ENCODE assay signal across 19 cellular contexts in the genomic region with DNA sequence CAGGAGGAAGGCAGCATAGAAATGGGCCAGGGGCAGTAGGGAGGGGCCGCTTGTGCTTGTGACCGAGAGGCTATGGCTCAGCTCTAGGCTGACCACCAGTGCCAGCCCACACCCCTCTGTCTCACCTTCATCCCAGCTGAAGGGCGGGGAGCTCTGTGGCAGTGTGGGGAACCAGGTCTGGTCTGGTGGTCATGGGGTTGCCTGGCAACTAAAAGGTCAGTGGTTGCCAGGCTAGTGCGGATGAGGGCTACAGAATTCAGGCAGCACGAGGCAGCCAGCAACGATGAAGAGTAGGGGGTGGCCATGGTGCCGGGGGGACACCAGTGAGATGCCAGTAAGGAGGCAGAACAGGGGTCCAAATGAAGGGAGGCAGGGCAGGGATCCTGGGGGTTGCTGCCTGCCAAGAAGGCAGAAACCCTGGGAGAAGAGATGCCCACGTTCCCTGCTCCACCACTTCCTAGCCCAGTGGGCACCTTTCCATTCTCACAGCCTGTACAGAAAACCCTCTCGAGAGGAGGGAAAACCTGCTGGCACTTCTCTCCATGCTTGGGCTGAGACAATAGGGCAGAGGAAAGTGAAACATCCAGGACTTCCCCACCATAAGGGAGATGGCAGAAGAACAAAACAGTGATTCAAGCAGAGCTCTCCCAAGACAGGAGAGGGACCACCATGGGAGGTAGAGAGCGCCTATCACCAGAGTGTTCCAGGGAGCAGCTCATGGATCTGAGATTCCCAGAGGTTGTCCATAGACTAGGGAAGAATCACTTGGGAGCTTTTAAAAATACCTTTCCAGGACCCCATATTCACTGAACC.
"Had no signal": no experiment of that assay in that cellular context is flagged by ENCODE, and none has a peak within 500 bp of the region (broad histone marks: within the 10 kb centered on the region; RNA-seq: fewer than 3 reads in every experiment).

No MANE protein-coding gene starts in this region.

- H3K36me3 ChIP-seq: lower lobe of right lung, prostate gland, right atrium auricular region, tibial nerve had no signal

- H3K4me1 ChIP-seq: lower lobe of right lung, prostate gland had no signal

- H3K4me3 ChIP-seq: lower lobe of right lung, prostate gland, right atrium auricular region, tibial nerve had no signal

- H3K27ac ChIP-seq: lower lobe of right lung, prostate gland, right atrium auricular region, tibial nerve had no signal

- H3K9me3 ChIP-seq: lower lobe of right lung, prostate gland, right atrium auricular region, tibial nerve had no signal

- DNase-seq: activated CD8-positive, alpha-beta memory T cell treated with anti-CD3 and anti-CD28 coated beads for 24 hours; activated CD8-positive, alpha-beta memory T cell treated with anti-CD3 and anti-CD28 coated beads, Interleukin-2, amount 50 U/mL, for 48 hours; activated effector memory CD4-positive, alpha-beta T cell treated with Interleukin-2 at 50 U/mL for 16 hours; activated T-cell treated with anti-CD3 and anti-CD28 coated beads, Interleukin-2, amount 50 U/mL, for 48 hours; erythroblast; foreskin melanocyte; glutamatergic neuron; hippocampal formation; islet precursor cell; lower lobe of right lung; occipital lobe; stimulated activated CD4-positive, alpha-beta T cell treated with anti-CD3 and anti-CD28 coated beads, Interleukin-12 subunit alpha, Interleukin-12 subunit beta, amount 100 ng/mL, for 4 hours; stimulated activated CD4-positive, alpha-beta T cell treated with anti-CD3 and anti-CD28 coated beads, Interleukin-1b, Interleukin-23, amount 100 ng/mL, for 48 hours; stimulated activated naive CD4-positive, alpha-beta T cell treated with Interleukin-2 at 50 U/mL for 16 hours; T1000 had no signal

- ATAC-seq: lower lobe of right lung; natural killer cell treated with Interleukin-12 subunit alpha and Interleukin-12 subunit beta and Interleukin-15 and Interleukin-18, amount 100 ng/mL, for 72 hours had no signal
